ENCODE assay signal across 1 cellular context in the genomic region with DNA sequence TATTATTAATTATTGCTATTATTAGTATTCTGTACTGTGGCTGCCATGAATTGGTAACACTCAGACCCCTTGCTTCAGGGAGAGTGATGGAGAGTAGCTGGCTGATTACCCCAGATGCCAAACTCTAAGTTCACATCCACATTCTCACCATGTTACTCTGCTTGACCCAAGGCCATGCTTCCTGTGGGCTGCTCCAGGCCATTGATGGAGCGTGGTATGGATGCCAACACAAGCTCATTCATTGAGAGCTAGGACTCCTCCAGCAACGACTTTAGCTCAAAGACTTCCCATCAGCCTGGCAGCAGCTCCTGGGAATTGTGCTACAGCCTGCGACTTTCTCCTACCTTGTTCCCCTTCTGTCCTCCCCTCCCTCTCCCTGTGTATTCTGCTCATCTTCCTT.
TF ChIP-seq lines count a peak whose summit lies in the region.

No MANE protein-coding gene starts in this region.

TF ChIP-seq in SK-N-SH treated with all-trans-retinoic acid at 6 μM for 48 hours, 23 proteins besides CTCF, POLR2A, EP300 and RAD21 (continued from another document):
- TF ChIP-seq, protein P1, sequence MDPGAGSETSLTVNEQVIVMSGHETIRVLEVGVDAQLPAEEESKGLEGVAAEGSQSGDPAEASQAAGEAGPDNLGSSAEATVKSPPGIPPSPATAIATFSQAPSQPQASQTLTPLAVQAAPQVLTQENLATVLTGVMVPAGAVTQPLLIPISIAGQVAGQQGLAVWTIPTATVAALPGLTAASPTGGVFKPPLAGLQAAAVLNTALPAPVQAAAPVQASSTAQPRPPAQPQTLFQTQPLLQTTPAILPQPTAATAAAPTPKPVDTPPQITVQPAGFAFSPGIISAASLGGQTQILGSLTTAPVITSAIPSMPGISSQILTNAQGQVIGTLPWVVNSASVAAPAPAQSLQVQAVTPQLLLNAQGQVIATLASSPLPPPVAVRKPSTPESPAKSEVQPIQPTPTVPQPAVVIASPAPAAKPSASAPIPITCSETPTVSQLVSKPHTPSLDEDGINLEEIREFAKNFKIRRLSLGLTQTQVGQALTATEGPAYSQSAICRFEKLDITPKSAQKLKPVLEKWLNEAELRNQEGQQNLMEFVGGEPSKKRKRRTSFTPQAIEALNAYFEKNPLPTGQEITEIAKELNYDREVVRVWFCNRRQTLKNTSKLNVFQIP (CRISPR knock-in tag; IDR thresholded peaks at IDR 0.05; ENCODE audit: borderline replicate concordance, low read depth): no peak
- TF ChIP-seq, protein P2, sequence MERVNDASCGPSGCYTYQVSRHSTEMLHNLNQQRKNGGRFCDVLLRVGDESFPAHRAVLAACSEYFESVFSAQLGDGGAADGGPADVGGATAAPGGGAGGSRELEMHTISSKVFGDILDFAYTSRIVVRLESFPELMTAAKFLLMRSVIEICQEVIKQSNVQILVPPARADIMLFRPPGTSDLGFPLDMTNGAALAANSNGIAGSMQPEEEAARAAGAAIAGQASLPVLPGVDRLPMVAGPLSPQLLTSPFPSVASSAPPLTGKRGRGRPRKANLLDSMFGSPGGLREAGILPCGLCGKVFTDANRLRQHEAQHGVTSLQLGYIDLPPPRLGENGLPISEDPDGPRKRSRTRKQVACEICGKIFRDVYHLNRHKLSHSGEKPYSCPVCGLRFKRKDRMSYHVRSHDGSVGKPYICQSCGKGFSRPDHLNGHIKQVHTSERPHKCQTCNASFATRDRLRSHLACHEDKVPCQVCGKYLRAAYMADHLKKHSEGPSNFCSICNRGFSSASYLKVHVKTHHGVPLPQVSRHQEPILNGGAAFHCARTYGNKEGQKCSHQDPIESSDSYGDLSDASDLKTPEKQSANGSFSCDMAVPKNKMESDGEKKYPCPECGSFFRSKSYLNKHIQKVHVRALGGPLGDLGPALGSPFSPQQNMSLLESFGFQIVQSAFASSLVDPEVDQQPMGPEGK (CRISPR knock-in tag; IDR thresholded peaks at IDR 0.05; ENCODE audit: borderline replicate concordance): no peak
- no peak for TF ChIP-seq ZFP3 (CRISPR knock-in tag; IDR thresholded peaks at IDR 0.05)
- no peak for TF ChIP-seq ARNTL (CRISPR knock-in tag; IDR thresholded peaks at IDR 0.05; ENCODE audit: borderline replicate concordance, low read depth)
- TF ChIP-seq TOX (CRISPR knock-in tag; IDR thresholded peaks at IDR 0.05; ENCODE audit: borderline replicate concordance): no peak
- no peak for TF ChIP-seq PPARA (CRISPR knock-in tag; IDR thresholded peaks at IDR 0.05; ENCODE audit: borderline replicate concordance)
- TF ChIP-seq ZFP30 (CRISPR knock-in tag; IDR thresholded peaks at IDR 0.05): no peak
